Comparison of ENCODE assay signal across 1 cellular context in genomic region chr20:33993800-33994623, GRCh38.
TF ChIP-seq lines count a peak whose summit lies in the region.

Gene RALY, plus strand, starts transcription at chr20:33993911. Its CDS starts 78,164 bp downstream, at chr20:34072075.

TF ChIP-seq in K562, 482 proteins besides CTCF, POLR2A, EP300 and RAD21 (continued from another document and continues in another):
- TF ChIP-seq CREM (IDR thresholded peaks at IDR 0.05; ENCODE audit: low read depth) (peak; percentile 62), LARP7 (IDR thresholded peaks at IDR 0.05) (no peak), CBFA2T2 (conservative IDR thresholded peaks at IDR 0.05) (no peak), GTF2F1 (IDR thresholded peaks at IDR 0.05; ENCODE audit: low read depth, low read length) (0 out of 2 replicates have a peak, but pooled peaks have one; percentile 28), ESRRB (CRISPR knock-in tag; IDR thresholded peaks at IDR 0.05; ENCODE audit: borderline replicate concordance) (no peak), HOXB6 (CRISPR knock-in tag; IDR thresholded peaks at IDR 0.05; ENCODE audit: borderline replicate concordance) (no peak), ETV6 (IDR thresholded peaks at IDR 0.05; ENCODE audit: borderline replicate concordance in 1 of 2, low read depth in 2 of 2, low read length in 1 of 2) (no peak), ETV6 (CRISPR knock-in tag; IDR thresholded peaks at IDR 0.05; ENCODE audit: borderline replicate concordance) (no peak), ZNF277 (CRISPR knock-in tag; IDR thresholded peaks at IDR 0.05; ENCODE audit: borderline replicate concordance) (no peak), RHOXF2B (CRISPR knock-in tag; conservative IDR thresholded peaks at IDR 0.05) (no peak), DMBX1 (CRISPR knock-in tag; IDR thresholded peaks at IDR 0.05; ENCODE audit: borderline replicate concordance) (no peak), E2F8 (IDR thresholded peaks at IDR 0.05; ENCODE audit: low read depth, partially characterized antibody) (no peak), CBX2 (IDR thresholded peaks at IDR 0.05; ENCODE audit: insufficient read depth, low read length, poor library complexity, severe bottlenecking) (no peak), NCOA1 (IDR thresholded peaks at IDR 0.05; ENCODE audit: low read depth) (no peak), SETDB1 (IDR thresholded peaks at IDR 0.05; ENCODE audit: low read length) (no peak), IFI16 (CRISPR knock-in tag; IDR thresholded peaks at IDR 0.05) (no peak), FIP1L1 (IDR thresholded peaks at IDR 0.05; ENCODE audit: low read depth, low read length, poor library complexity, severe bottlenecking) (peak; percentile 36), MECOM (CRISPR knock-in tag; IDR thresholded peaks at IDR 0.05) (no peak), NCOA4 (IDR thresholded peaks at IDR 0.05; ENCODE audit: partially characterized antibody) (no peak), ZFP1 (CRISPR knock-in tag; IDR thresholded peaks at IDR 0.05) (no peak), CHD1 (IDR thresholded peaks at IDR 0.05; ENCODE audit: low read length) (peak; percentile 67), FUS (optimal IDR thresholded peaks at IDR 0.05; ENCODE audit: low read depth, low read length) (no peak), ZNF274 (IDR thresholded peaks at IDR 0.05; ENCODE audit: borderline replicate concordance, low read depth, low read length) (no peak), DACH1 (IDR thresholded peaks at IDR 0.05; ENCODE audit: partially characterized antibody) (no peak), THRA (IDR thresholded peaks at IDR 0.05) (no peak), MTF1 (CRISPR knock-in tag; IDR thresholded peaks at IDR 0.05; ENCODE audit: borderline replicate concordance) (no peak), RBM25 (IDR thresholded peaks at IDR 0.05; ENCODE audit: low read depth, low read length, severe bottlenecking) (peak; percentile 52), E2F1 (CRISPR knock-in tag; IDR thresholded peaks at IDR 0.05) (no peak), POLR2H (tag; IDR thresholded peaks at IDR 0.05; ENCODE audit: low read depth) (peak; percentile 59), SMARCE1 (IDR thresholded peaks at IDR 0.05) (no peak), ZNF263 (CRISPR knock-in tag; IDR thresholded peaks at IDR 0.05; ENCODE audit: borderline replicate concordance) (no peak), SMARCC2 (IDR thresholded peaks at IDR 0.05; ENCODE audit: low read depth) (no peak), ZKSCAN1 (IDR thresholded peaks at IDR 0.05; ENCODE audit: low read depth, low read length) (no peak), ZNF717 (CRISPR knock-in tag; IDR thresholded peaks at IDR 0.05) (no peak), ZNF408 (CRISPR knock-in tag; IDR thresholded peaks at IDR 0.05; ENCODE audit: low read depth) (no peak), CBX8 (IDR thresholded peaks at IDR 0.05; ENCODE audit: borderline replicate concordance, extremely low read depth, low read depth, low read length, poor library complexity, severe bottlenecking) (no peak), NR2C2 (CRISPR knock-in tag; IDR thresholded peaks at IDR 0.05) (no peak), NR2C2 (tag; IDR thresholded peaks at IDR 0.05) (no peak), ZNF445 (CRISPR knock-in tag; IDR thresholded peaks at IDR 0.05; ENCODE audit: low read depth) (no peak), EZH2 (IDR thresholded peaks at IDR 0.05; ENCODE audit: borderline replicate concordance, low read depth, low read length) (no peak), TFAP4 (CRISPR knock-in tag; IDR thresholded peaks at IDR 0.05; ENCODE audit: borderline replicate concordance) (peak; percentile 57; the same call in 1 of the 2 replicates), ZNF12 (CRISPR knock-in tag; IDR thresholded peaks at IDR 0.05) (no peak), XRCC5 (IDR thresholded peaks at IDR 0.05; ENCODE audit: low read depth, low read length) (no peak), SAFB2 (IDR thresholded peaks at IDR 0.05; ENCODE audit: borderline replicate concordance, low read depth, low read length, severe bottlenecking) (no peak), U2AF2 (optimal IDR thresholded peaks at IDR 0.05; ENCODE audit: low read depth, low read length) (no peak), MNT (conservative IDR thresholded peaks at IDR 0.05) (peak; percentile 50 to 57), POLR3G (IDR thresholded peaks at IDR 0.05; ENCODE audit: extremely low read depth, insufficient read length, insufficient replicate concordance) (no peak), NEUROD1 (IDR thresholded peaks at IDR 0.05; ENCODE audit: borderline replicate concordance, low read depth, low read length, partially characterized antibody) (no peak), MXI1 (IDR thresholded peaks at IDR 0.05; ENCODE audit: low read depth, low read length) (0 out of 2 replicates have a peak, but pooled peaks have one; percentile 7), DEAF1 (CRISPR knock-in tag; IDR thresholded peaks at IDR 0.05) (no peak), MCM7 (IDR thresholded peaks at IDR 0.05) (no peak), MTA2 (IDR thresholded peaks at IDR 0.05; ENCODE audit: low read depth) (no peak), CXXC5 (CRISPR knock-in tag; IDR thresholded peaks at IDR 0.05) (peak; percentile 88)
- TF ChIP-seq, protein P1, sequence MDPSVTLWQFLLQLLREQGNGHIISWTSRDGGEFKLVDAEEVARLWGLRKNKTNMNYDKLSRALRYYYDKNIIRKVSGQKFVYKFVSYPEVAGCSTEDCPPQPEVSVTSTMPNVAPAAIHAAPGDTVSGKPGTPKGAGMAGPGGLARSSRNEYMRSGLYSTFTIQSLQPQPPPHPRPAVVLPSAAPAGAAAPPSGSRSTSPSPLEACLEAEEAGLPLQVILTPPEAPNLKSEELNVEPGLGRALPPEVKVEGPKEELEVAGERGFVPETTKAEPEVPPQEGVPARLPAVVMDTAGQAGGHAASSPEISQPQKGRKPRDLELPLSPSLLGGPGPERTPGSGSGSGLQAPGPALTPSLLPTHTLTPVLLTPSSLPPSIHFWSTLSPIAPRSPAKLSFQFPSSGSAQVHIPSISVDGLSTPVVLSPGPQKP (CRISPR knock-in tag; IDR thresholded peaks at IDR 0.05): 0 out of 2 replicates have a peak, but pooled peaks have one; percentile 30
- TF ChIP-seq, protein P2, sequence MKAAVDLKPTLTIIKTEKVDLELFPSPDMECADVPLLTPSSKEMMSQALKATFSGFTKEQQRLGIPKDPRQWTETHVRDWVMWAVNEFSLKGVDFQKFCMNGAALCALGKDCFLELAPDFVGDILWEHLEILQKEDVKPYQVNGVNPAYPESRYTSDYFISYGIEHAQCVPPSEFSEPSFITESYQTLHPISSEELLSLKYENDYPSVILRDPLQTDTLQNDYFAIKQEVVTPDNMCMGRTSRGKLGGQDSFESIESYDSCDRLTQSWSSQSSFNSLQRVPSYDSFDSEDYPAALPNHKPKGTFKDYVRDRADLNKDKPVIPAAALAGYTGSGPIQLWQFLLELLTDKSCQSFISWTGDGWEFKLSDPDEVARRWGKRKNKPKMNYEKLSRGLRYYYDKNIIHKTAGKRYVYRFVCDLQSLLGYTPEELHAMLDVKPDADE (conservative IDR thresholded peaks at IDR 0.05; ENCODE audit: control insufficient read depth, low read depth, low read length): peak; percentile 59
- TF ChIP-seq, protein P3, sequence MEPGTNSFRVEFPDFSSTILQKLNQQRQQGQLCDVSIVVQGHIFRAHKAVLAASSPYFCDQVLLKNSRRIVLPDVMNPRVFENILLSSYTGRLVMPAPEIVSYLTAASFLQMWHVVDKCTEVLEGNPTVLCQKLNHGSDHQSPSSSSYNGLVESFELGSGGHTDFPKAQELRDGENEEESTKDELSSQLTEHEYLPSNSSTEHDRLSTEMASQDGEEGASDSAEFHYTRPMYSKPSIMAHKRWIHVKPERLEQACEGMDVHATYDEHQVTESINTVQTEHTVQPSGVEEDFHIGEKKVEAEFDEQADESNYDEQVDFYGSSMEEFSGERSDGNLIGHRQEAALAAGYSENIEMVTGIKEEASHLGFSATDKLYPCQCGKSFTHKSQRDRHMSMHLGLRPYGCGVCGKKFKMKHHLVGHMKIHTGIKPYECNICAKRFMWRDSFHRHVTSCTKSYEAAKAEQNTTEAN (CRISPR knock-in tag; IDR thresholded peaks at IDR 0.05): no peak
- TF ChIP-seq, protein P4, sequence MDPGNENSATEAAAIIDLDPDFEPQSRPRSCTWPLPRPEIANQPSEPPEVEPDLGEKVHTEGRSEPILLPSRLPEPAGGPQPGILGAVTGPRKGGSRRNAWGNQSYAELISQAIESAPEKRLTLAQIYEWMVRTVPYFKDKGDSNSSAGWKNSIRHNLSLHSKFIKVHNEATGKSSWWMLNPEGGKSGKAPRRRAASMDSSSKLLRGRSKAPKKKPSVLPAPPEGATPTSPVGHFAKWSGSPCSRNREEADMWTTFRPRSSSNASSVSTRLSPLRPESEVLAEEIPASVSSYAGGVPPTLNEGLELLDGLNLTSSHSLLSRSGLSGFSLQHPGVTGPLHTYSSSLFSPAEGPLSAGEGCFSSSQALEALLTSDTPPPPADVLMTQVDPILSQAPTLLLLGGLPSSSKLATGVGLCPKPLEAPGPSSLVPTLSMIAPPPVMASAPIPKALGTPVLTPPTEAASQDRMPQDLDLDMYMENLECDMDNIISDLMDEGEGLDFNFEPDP (CRISPR knock-in tag; IDR thresholded peaks at IDR 0.05): no peak
